Comparison of ENCODE assay signal across 19 cellular contexts in genomic region chr1:200899954-200900867, GRCh38. TPM values are rescaled to one million over a fixed set of nuclear protein-coding genes. Genes with fewer than 3 reads are reported as not detected.
DNase-seq lines count a peak whose midpoint lies in the region; ATAC-seq and TF ChIP-seq lines count a peak whose summit lies in the region.
"Had no signal": no experiment of that assay in that cellular context is flagged by ENCODE, and none has a peak within 500 bp of the region (broad histone marks: within the 10 kb centered on the region; RNA-seq: fewer than 3 reads in every experiment).

No MANE protein-coding gene starts in this region.

- H3K27ac Mint-ChIP-seq in chondrocyte (ENCODE audit: unreplicated experiment) = no peak overlapping the region
- H3K27ac Mint-ChIP-seq: CD8-positive, alpha-beta T cell had no signal

- peaks cover 36% of the 10 kb centered on the region for H3K4me1 Mint-ChIP-seq in chondrocyte (ENCODE audit: low read depth)

- TF ChIP-seq CTCF in HL-60 (IDR thresholded peaks at IDR 0.05; ENCODE audit: insufficient read depth, low read length) (no peak), chondrocyte (IDR thresholded peaks at IDR 0.05) (no peak), spleen (IDR thresholded peaks at IDR 0.05 in 8 of 11, conservative IDR thresholded peaks at IDR 0.05 in 3 of 11) (no peak)

- no peaks in the 10 kb centered on the region for H3K9me3 ChIP-seq in spleen
- H3K9me3 ChIP-seq: BE2C had no signal

- intact Hi-C loops in spleen (cut with DNase I; ENCODE audit: low total_unique reads) = no loop called here

- no peak overlapping the region for H3K4me3 Mint-ChIP-seq in chondrocyte (ENCODE audit: unreplicated experiment)
- H3K4me3 Mint-ChIP-seq: CD8-positive, alpha-beta T cell; GM23338 had no signal

- H3K4me1 ChIP-seq in spleen = peaks cover 0 to 38% (median 6%) of the 10 kb centered on the region in 6 donors
- H3K4me1 ChIP-seq: BE2C had no signal

- 87 to 95% (median 93%) methylated on average over 11 to 16 of the region's 16 CpGs for WGBS in spleen, 5 donors

- no peak for TF ChIP-seq POLR2A in spleen (IDR thresholded peaks at IDR 0.05)

- H3K27ac ChIP-seq in HL-60 (replicated peaks) (peak overlapping the region; percentile 72), spleen (no peak overlapping the region)
- H3K27ac ChIP-seq: 22Rv1 had no signal

- H3K36me3 Mint-ChIP-seq in chondrocyte (ENCODE audit: low read depth) = peaks cover 7% of the 10 kb centered on the region
- H3K36me3 Mint-ChIP-seq: CD8-positive, alpha-beta T cell had no signal

- ATAC-seq in HG02885 (IDR thresholded peaks at IDR 0.05; ENCODE audit: poor library complexity, unreplicated experiment) = no peak
- ATAC-seq: CD8-positive, alpha-beta T cell; GM23338 had no signal

- H3K4me3 ChIP-seq in HL-60 (replicated peaks; ENCODE audit: insufficient read depth, low read length) (no peak overlapping the region), spleen (no peak overlapping the region)
- H3K4me3 ChIP-seq: GM23338 had no signal

- no peaks in the 10 kb centered on the region for H3K9me3 Mint-ChIP-seq in chondrocyte (ENCODE audit: low read depth)
- H3K9me3 Mint-ChIP-seq: CD8-positive, alpha-beta T cell; GM23338 had no signal

- H3K27me3 ChIP-seq in HL-60 (ENCODE audit: insufficient read depth, poor library complexity, severe bottlenecking) (no peaks in the 10 kb centered on the region), spleen (replicated peaks in 1 of 7) (peaks cover 0 to 4% (median 0%) of the 10 kb centered on the region in 7 donors)
- H3K27me3 ChIP-seq: BE2C had no signal

- DNase-seq in NCI-H1092 treated with DMSO at 0.1 percent for 48 hours (lab: John Stamatoyannopoulos, UW) (peak; percentile 49), NCI-H1092 (lab: John Stamatoyannopoulos, UW) (no peak), HL-60 (ENCODE audit: low read depth in 1 of 2, low spot score in 1 of 2) (no peak), chondrocyte (ENCODE audit: low spot score) (peak; percentile 72), spleen (peak; percentile 67), iPS-NIHi7 (ENCODE audit: extremely low spot score) (no peak)
- no peak for DNase-seq in stimulated activated CD4-positive, alpha-beta T cell treated with anti-CD3 and anti-CD28 coated beads, Interleukin-4, amount 100 ng/mL, for 1 hour
- DNase-seq: BE2C; CD8-positive, alpha-beta T cell; DMS79 treated with DMSO at 0.1 percent for 48 hours; MM.1S; NCI-H187 treated with DMSO at 0.1 percent for 48 hours; NK-92 treated with Interleukin-12 subunit alpha and Interleukin-12 subunit beta, amount 100 ng/mL, for 24 hours; OCI-M1; RPMI8226 had no signal

- no peaks in the 10 kb centered on the region for H3K27me3 Mint-ChIP-seq in chondrocyte (ENCODE audit: low read depth)

- H3K36me3 ChIP-seq in spleen = no peaks in the 10 kb centered on the region
- H3K36me3 ChIP-seq: BE2C had no signal

RNA-seq across cellular contexts. Expression of gene INAVA, which starts 5.5 kb away (rescaled TPM):
- 3.8 to 6.8 TPM (median 5.0 TPM) in 3 replicates for total RNA-seq in chondrocyte
- 1 to 10 TPM in 1 of 7 donors, under 1 TPM in 3, not detected in 3; 0.32 to 1.4 (median 0.72) TPM for total RNA-seq in spleen
- polyA plus RNA-seq in spleen = under 1 TPM; 0.39 to 0.42 (median 0.39) TPM
- total RNA-seq: CD8-positive, alpha-beta T cell had no signal

RNA-seq across cellular contexts. Expression of gene GPR25, which starts 27.4 kb away (rescaled TPM):
- total RNA-seq in chondrocyte (not detected in 3 replicates), spleen (1 to 10 TPM in 1 of 7 donors, under 1 TPM in 4, not detected in 2; 0.50 to 3.6 (median 0.80) TPM)
- under 1 TPM; 0.09 to 0.38 (median 0.14) TPM for polyA plus RNA-seq in spleen
- total RNA-seq: G401, GM23338 had no signal
- polyA plus RNA-seq: GM23338 had no signal

Comparison
In these comparisons a context has a peak if more than half of its experiments do, and no peak if none do; other contexts are left out.
1. DNase-seq: peak in NCI-H1092 treated with DMSO at 0.1 percent for 48 hours (single experiment), chondrocyte (single experiment) and spleen (single experiment); none in NCI-H1092 (single experiment), HL-60 (0 of 2), iPS-NIHi7 (single experiment) and stimulated activated CD4-positive, alpha-beta T cell treated with anti-CD3 and anti-CD28 coated beads, Interleukin-4, amount 100 ng/mL, for 1 hour (single experiment).